In the genomic region with DNA sequence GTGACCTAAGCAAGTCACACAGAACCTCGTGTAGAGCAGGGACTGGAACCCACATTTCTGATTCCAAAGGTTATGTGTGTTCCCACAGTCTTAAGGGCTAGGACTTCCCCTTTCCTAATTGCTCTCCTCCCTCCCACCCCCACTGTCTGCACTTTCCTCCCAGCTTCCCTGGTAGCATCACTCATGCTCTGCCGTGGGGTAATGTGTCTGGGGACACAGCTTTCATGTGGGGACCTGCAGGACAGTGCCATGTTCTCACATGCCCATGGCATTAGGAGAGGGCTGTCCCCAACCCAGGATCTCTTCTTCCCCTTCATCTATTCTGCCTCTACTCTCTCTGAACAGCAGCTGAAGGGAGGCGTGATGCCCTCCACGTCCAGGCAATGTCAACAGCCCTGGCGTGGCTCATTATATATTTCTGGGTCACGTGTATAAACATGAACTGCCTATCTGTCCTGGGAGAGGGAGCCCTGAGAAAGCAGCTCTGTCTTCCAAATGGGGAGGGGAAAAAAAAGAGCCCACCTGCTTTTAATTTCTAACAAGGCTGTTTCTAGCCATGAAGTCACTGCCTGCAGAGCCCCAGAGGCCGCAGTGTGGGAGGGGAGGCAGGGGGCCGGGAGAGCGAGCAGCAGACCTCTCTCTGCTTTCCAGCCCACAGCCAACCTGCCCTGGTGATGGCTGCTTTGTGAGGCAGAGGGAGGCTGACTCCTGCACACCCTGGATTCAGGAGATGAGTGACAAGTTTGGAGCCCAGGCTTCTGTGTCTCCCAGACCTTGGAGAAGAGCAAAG, we compare ENCODE assay signal across 27 cellular contexts.
A peak's percentile ranks its signal among the peaks of the same experiment; 100 is the strongest.
DNase-seq lines count a peak whose midpoint lies in the region; ATAC-seq and TF ChIP-seq lines count a peak whose summit lies in the region.
"Had no signal": no experiment of that assay in that cellular context is flagged by ENCODE, and none has a peak within 500 bp of the region (broad histone marks: within the 10 kb centered on the region; RNA-seq: fewer than 3 reads in every experiment).

No MANE protein-coding gene starts in this region.

- peak; percentile 15 for DNase-seq in activated naive CD8-positive, alpha-beta T cell treated with anti-CD3 and anti-CD28 coated beads, Interleukin-2, amount 10 ng/mL, durations not matched to agents 7 days and 5 days
- no peak for DNase-seq in activated naive CD8-positive, alpha-beta T cell treated with anti-CD3 and anti-CD28 coated beads for 36 hours
- DNase-seq in SK-N-DZ (ENCODE audit: low spot score) (peak; percentile 69), right cardiac atrium (no peak), sigmoid colon (peak; percentile 44), NCI-H345 (lab: John Stamatoyannopoulos, UW) (no peak)
- no peak for DNase-seq in stimulated activated CD4-positive, alpha-beta T cell treated with anti-CD3 and anti-CD28 coated beads, Interleukin-2, amount 100 ng/mL, for 24 hours
- DNase-seq: ACHN; activated CD4-positive, alpha-beta T cell treated with anti-CD3 and anti-CD28 coated beads for 36 hours; activated T-cell treated with anti-CD3 and anti-CD28 coated beads, Interleukin-2, amount 50 U/mL, for 1 hour; adrenal gland; brain microvascular endothelial cell; Caco-2; colonic mucosa; effector memory CD4-positive, alpha-beta T cell; foreskin melanocyte; hippocampal formation; immature natural killer cell; Kasumi-1; NCI-H2029; T-helper 17 cell had no signal

- intact Hi-C loops in right cardiac atrium (cut with DNase I): no loop called here
- intact Hi-C loops in sigmoid colon (cut with DNase I): no loop called here

- H3K27me3 Mint-ChIP-seq in activated naive CD8-positive, alpha-beta T cell treated with anti-CD3 and anti-CD28 coated beads, Interleukin-2, amount 10 ng/mL, durations not matched to agents 7 days and 5 days: peaks cover 36% of the 10 kb centered on the region
- H3K27me3 Mint-ChIP-seq in activated naive CD8-positive, alpha-beta T cell treated with anti-CD3 and anti-CD28 coated beads for 36 hours: no peaks in the 10 kb centered on the region

- TF ChIP-seq POLR2A in sigmoid colon (IDR thresholded peaks at IDR 0.05): no peak

- no peaks in the 10 kb centered on the region for H3K9me3 ChIP-seq in right cardiac atrium (ENCODE audit: control insufficient read depth, low read length)
- no peaks in the 10 kb centered on the region for H3K9me3 ChIP-seq in sigmoid colon
- H3K9me3 ChIP-seq: adrenal gland; BLaER1 treated with 17β-estradiol and CSF1 and Interleukin-3, amounts not matched to agents 10 nM and 100 nM; Caco-2; colonic mucosa; SJSA1 had no signal

- H3K27me3 ChIP-seq in right cardiac atrium (ENCODE audit: control insufficient read depth, insufficient read depth): no peaks in the 10 kb centered on the region
- no peaks in the 10 kb centered on the region for H3K27me3 ChIP-seq in sigmoid colon
- H3K27me3 ChIP-seq: adrenal gland; BLaER1 treated with 17β-estradiol and CSF1 and Interleukin-3, amounts not matched to agents 10 nM and 100 nM; brain microvascular endothelial cell; colonic mucosa had no signal

- TF ChIP-seq EP300 in sigmoid colon (IDR thresholded peaks at IDR 0.05): no peak

- no peak overlapping the region for H3K4me3 Mint-ChIP-seq in activated naive CD8-positive, alpha-beta T cell treated with anti-CD3 and anti-CD28 coated beads, Interleukin-2, amount 10 ng/mL, durations not matched to agents 7 days and 5 days
- H3K4me3 Mint-ChIP-seq in activated naive CD8-positive, alpha-beta T cell treated with anti-CD3 and anti-CD28 coated beads for 36 hours: no peak overlapping the region
- H3K4me3 Mint-ChIP-seq: activated CD4-positive, alpha-beta T cell treated with anti-CD3 and anti-CD28 coated beads for 36 hours; immature natural killer cell; natural killer cell treated with Interleukin-12 subunit alpha and Interleukin-12 subunit beta and Interleukin-15 and Interleukin-18, amount 100 ng/mL, for 72 hours; T-helper 17 cell had no signal

- H3K36me3 ChIP-seq in sigmoid colon: no peaks in the 10 kb centered on the region
- H3K36me3 ChIP-seq: adrenal gland; BLaER1 treated with 17β-estradiol and CSF1 and Interleukin-3, amounts not matched to agents 10 nM and 100 nM; brain microvascular endothelial cell; colonic mucosa; SJSA1 had no signal

- H3K27ac Mint-ChIP-seq in activated naive CD8-positive, alpha-beta T cell treated with anti-CD3 and anti-CD28 coated beads, Interleukin-2, amount 10 ng/mL, durations not matched to agents 7 days and 5 days: no peak overlapping the region
- no peak overlapping the region for H3K27ac Mint-ChIP-seq in activated naive CD8-positive, alpha-beta T cell treated with anti-CD3 and anti-CD28 coated beads for 36 hours
- H3K27ac Mint-ChIP-seq: activated CD4-positive, alpha-beta T cell treated with anti-CD3 and anti-CD28 coated beads for 36 hours; immature natural killer cell; natural killer cell treated with Interleukin-12 subunit alpha and Interleukin-12 subunit beta and Interleukin-15 and Interleukin-18, amount 100 ng/mL, for 72 hours; T-helper 17 cell had no signal

- H3K4me1 ChIP-seq in right cardiac atrium (ENCODE audit: control insufficient read depth, insufficient read depth, low read length): peaks cover 2% of the 10 kb centered on the region
- H3K4me1 ChIP-seq in sigmoid colon: no peaks in the 10 kb centered on the region
- H3K4me1 ChIP-seq: colonic mucosa, SJSA1 had no signal

- POLR2A ChIA-PET in activated naive CD8-positive, alpha-beta T cell treated with anti-CD3 and anti-CD28 coated beads, Interleukin-2, amount 10 ng/mL, durations not matched to agents 7 days and 5 days (lab: Charles Lee): no interaction called here

- ATAC-seq in activated naive CD8-positive, alpha-beta T cell treated with anti-CD3 and anti-CD28 coated beads, Interleukin-2, amount 10 ng/mL, durations not matched to agents 7 days and 5 days (ENCODE audit: low read depth): no peak
- peak; percentile 25 to 28 for ATAC-seq in right cardiac atrium
- ATAC-seq: activated CD4-positive, alpha-beta T cell treated with anti-CD3 and anti-CD28 coated beads for 36 hours; esophagus mucosa; GM12878; T-helper 17 cell had no signal

- no peak overlapping the region for H3K27ac ChIP-seq in right cardiac atrium (ENCODE audit: low read length)
- no peak overlapping the region for H3K27ac ChIP-seq in sigmoid colon
- H3K27ac ChIP-seq: BLaER1 treated with 17β-estradiol and CSF1 and Interleukin-3, amounts not matched to agents 10 nM and 100 nM; brain microvascular endothelial cell; colonic mucosa; SJSA1; skin epidermis had no signal

- 49% methylated on average over 9 of the region's 9 CpGs for WGBS in right cardiac atrium
- WGBS in sigmoid colon, 2 donors: 40 to 59% methylated on average over 9 of the region's 9 CpGs

- no peak for TF ChIP-seq CTCF in sigmoid colon (IDR thresholded peaks at IDR 0.05)

- no peaks in the 10 kb centered on the region for H3K36me3 Mint-ChIP-seq in activated naive CD8-positive, alpha-beta T cell treated with anti-CD3 and anti-CD28 coated beads, Interleukin-2, amount 10 ng/mL, durations not matched to agents 7 days and 5 days
- no peaks in the 10 kb centered on the region for H3K36me3 Mint-ChIP-seq in activated naive CD8-positive, alpha-beta T cell treated with anti-CD3 and anti-CD28 coated beads for 36 hours
- H3K36me3 Mint-ChIP-seq: immature natural killer cell; natural killer cell treated with Interleukin-12 subunit alpha and Interleukin-12 subunit beta and Interleukin-15 and Interleukin-18, amount 100 ng/mL, for 72 hours had no signal

- no peak overlapping the region for H3K4me3 ChIP-seq in right cardiac atrium (ENCODE audit: low read length)
- no peak overlapping the region for H3K4me3 ChIP-seq in sigmoid colon
- H3K4me3 ChIP-seq: adrenal gland; BLaER1 treated with 17β-estradiol and CSF1 and Interleukin-3, amounts not matched to agents 10 nM and 100 nM; colonic mucosa; GM12878; SJSA1; skin epidermis had no signal

- no peaks in the 10 kb centered on the region for H3K4me1 Mint-ChIP-seq in activated naive CD8-positive, alpha-beta T cell treated with anti-CD3 and anti-CD28 coated beads, Interleukin-2, amount 10 ng/mL, durations not matched to agents 7 days and 5 days
- no peaks in the 10 kb centered on the region for H3K4me1 Mint-ChIP-seq in activated naive CD8-positive, alpha-beta T cell treated with anti-CD3 and anti-CD28 coated beads for 36 hours
- H3K4me1 Mint-ChIP-seq: activated CD4-positive, alpha-beta T cell treated with anti-CD3 and anti-CD28 coated beads for 36 hours; immature natural killer cell; T-helper 17 cell had no signal

- no peaks in the 10 kb centered on the region for H3K9me3 Mint-ChIP-seq in activated naive CD8-positive, alpha-beta T cell treated with anti-CD3 and anti-CD28 coated beads, Interleukin-2, amount 10 ng/mL, durations not matched to agents 7 days and 5 days
- H3K9me3 Mint-ChIP-seq in activated naive CD8-positive, alpha-beta T cell treated with anti-CD3 and anti-CD28 coated beads for 36 hours: no peaks in the 10 kb centered on the region
- H3K9me3 Mint-ChIP-seq: natural killer cell treated with Interleukin-12 subunit alpha and Interleukin-12 subunit beta and Interleukin-15 and Interleukin-18, amount 100 ng/mL, for 72 hours had no signal

Comparison
In these comparisons a context has a peak if more than half of its experiments do, and no peak if none do; other contexts are left out.
1. DNase-seq: peak in activated naive CD8-positive, alpha-beta T cell treated with anti-CD3 and anti-CD28 coated beads, Interleukin-2, amount 10 ng/mL, durations not matched to agents 7 days and 5 days (single experiment), SK-N-DZ (single experiment) and sigmoid colon (single experiment); none in activated naive CD8-positive, alpha-beta T cell treated with anti-CD3 and anti-CD28 coated beads for 36 hours (single experiment), right cardiac atrium (0 of 3), NCI-H345 (single experiment) and stimulated activated CD4-positive, alpha-beta T cell treated with anti-CD3 and anti-CD28 coated beads, Interleukin-2, amount 100 ng/mL, for 24 hours (0 of 2).